21 cellular contexts compared by ENCODE assay signal in the genomic region with DNA sequence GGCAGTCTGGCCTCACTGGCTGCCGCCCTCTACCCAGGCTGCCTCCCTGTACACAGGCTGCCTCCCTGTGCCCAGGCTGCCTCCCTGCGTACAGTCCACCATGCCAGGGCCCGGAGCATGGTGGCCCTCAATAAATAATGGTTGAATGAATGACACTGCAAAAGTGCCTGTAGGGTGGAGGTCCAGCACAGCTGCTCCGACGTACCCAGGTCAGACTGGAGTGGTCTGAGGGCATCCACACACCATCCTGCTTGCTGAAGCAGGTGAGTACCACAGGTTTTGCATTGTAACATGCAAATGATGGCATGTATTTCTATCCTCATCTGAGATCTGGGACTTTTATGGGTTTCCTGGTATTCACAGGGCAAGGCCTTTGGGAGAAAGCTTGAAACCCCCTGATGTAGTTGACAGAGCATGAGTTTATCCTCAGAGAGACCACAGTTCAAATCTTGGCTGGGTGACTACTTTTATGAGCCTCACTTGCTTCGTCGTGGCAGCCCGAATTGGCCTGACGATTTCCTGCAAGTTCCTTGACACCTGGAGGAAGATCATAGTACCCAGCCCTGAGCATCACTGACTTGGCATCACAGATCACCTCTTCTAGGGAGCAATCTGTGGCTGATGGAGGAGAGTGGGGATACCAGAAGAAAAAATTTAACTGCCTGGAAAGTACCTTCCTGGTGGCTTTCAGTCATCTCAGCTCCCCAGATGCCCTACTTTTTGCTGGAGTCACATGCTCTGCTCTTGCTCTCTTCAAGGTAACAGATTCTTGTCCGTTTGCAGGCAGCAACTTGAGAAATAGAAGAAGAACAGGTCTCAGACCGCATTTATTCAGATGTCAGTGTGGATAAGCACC. TPM values are rescaled to one million over a fixed set of nuclear protein-coding genes. Genes with fewer than 3 reads are reported as not detected.
DNase-seq lines count a peak whose midpoint lies in the region; ATAC-seq, FAIRE-seq and TF ChIP-seq lines count a peak whose summit lies in the region.
"Had no signal": no experiment of that assay in that cellular context is flagged by ENCODE, and none has a peak within 500 bp of the region (broad histone marks: within the 10 kb centered on the region; RNA-seq: fewer than 3 reads in every experiment).

No MANE protein-coding gene starts in this region.

- no peaks in the 10 kb centered on the region for H3K9me2 ChIP-seq in SK-N-SH

- H3K4me1 ChIP-seq in KMS-11 (ENCODE audit: low read depth, poor library complexity, severe bottlenecking): peaks cover 42% of the 10 kb centered on the region
- no peaks in the 10 kb centered on the region; a peak in 1 of 4 replicates for H3K4me1 ChIP-seq in SK-N-SH (ENCODE audit: control insufficient read depth in 1 of 2, insufficient read depth in 2 of 2, low read depth in 1 of 2, low read length in 1 of 2)

- H3K79me2 ChIP-seq in KMS-11 (ENCODE audit: insufficient read depth, low read depth): no peaks in the 10 kb centered on the region
- no peaks in the 10 kb centered on the region for H3K79me2 ChIP-seq in SK-N-SH (ENCODE audit: insufficient read depth)

- peak overlapping the region; percentile 79 for H3K27ac Mint-ChIP-seq in memory B cell
- H3K27ac Mint-ChIP-seq: activated naive CD4-positive, alpha-beta T cell treated with anti-CD3 and anti-CD28 coated beads, Interleukin-2, amount 50 U/mL, for 24 hours had no signal

- peak overlapping the region; percentile 33 for H3K4me2 ChIP-seq in KMS-11
- no peak overlapping the region for H3K4me2 ChIP-seq in SK-N-SH

- H3K27me3 ChIP-seq in GM06990 (replicated peaks; ENCODE audit: control insufficient read depth, insufficient read depth, low read length) (no peaks in the 10 kb centered on the region), KMS-11 (ENCODE audit: insufficient read depth, low read depth) (no peaks in the 10 kb centered on the region), SK-N-SH (ENCODE audit: insufficient read depth) (no peaks in the 10 kb centered on the region)
- H3K27me3 ChIP-seq: body of pancreas, gastroesophageal sphincter had no signal

- peak overlapping the region; percentile 40 for H3K9ac ChIP-seq in KMS-11
- no peak overlapping the region for H3K9ac ChIP-seq in SK-N-SH

- DNase-seq in GM06990 (ENCODE audit: extremely low read depth, insufficient read length) (peak; percentile 57), memory B cell (ENCODE audit: low spot score in 2 of 2) (peak in 1 of 2 donors; percentile 34), GM13976 (ENCODE audit: low spot score) (no peak), 8988T (no peak), SK-N-SH (no peak), HTR-8/SVneo (ENCODE audit: insufficient read length, low spot score) (no peak)
- DNase-seq: activated CD4-positive, alpha-beta T cell treated with anti-CD3 and anti-CD28 coated beads, Interleukin-2, amount 50 U/mL, for 4 hours; activated T-cell treated with anti-CD3 and anti-CD28 coated beads, Interleukin-2, amount 50 U/mL, for 1 hour; body of pancreas; cortex of kidney; H7; NCI-H187 treated with DMSO at 0.1 percent for 48 hours; psoas muscle; SW 1271 had no signal

- no peaks in the 10 kb centered on the region for H3K27me3 Mint-ChIP-seq in memory B cell
- H3K27me3 Mint-ChIP-seq: activated naive CD4-positive, alpha-beta T cell treated with anti-CD3 and anti-CD28 coated beads, Interleukin-2, amount 50 U/mL, for 24 hours had no signal

- POLR2A ChIA-PET in SK-N-SH (lab: Yijun Ruan, JAX): no interaction called here

- H3K36me3 ChIP-seq in GM06990 (ENCODE audit: control insufficient read depth, insufficient read depth, low read length) (no peaks in the 10 kb centered on the region), KMS-11 (ENCODE audit: insufficient read depth) (no peaks in the 10 kb centered on the region), SK-N-SH (replicated peaks in 1 of 2; ENCODE audit: control insufficient read depth in 1 of 2, insufficient read depth in 2 of 2, low read length in 1 of 2) (no peaks in the 10 kb centered on the region)
- H3K36me3 ChIP-seq: gastroesophageal sphincter had no signal

- H3K4me3 ChIP-seq in GM06990 (replicated peaks; ENCODE audit: low read depth, low read length): no peak overlapping the region
- H3K4me3 ChIP-seq in KMS-11 (IDR thresholded peaks at IDR 0.05; ENCODE audit: insufficient read depth, low read depth, low read length): no peak overlapping the region
- no peak overlapping the region for H3K4me3 ChIP-seq in SK-N-SH (ENCODE audit: low read depth in 2 of 2, low read length in 1 of 2)
- H3K4me3 ChIP-seq: body of pancreas, gastroesophageal sphincter, psoas muscle had no signal

- H4K20me1 ChIP-seq in KMS-11 (ENCODE audit: insufficient read depth): no peaks in the 10 kb centered on the region
- H4K20me1 ChIP-seq in SK-N-SH (ENCODE audit: insufficient read depth): no peaks in the 10 kb centered on the region

- peak; percentile 62 for ATAC-seq in memory B cell (ENCODE audit: low read depth)
- ATAC-seq: body of pancreas, gastroesophageal sphincter, Panc1, psoas muscle had no signal

- peak; percentile 48 for TF ChIP-seq POLR2A in GM19099 (IDR thresholded peaks at IDR 0.05; ENCODE audit: extremely low read depth, insufficient read length, low read depth)

- TF ChIP-seq RAD21 in SK-N-SH (IDR thresholded peaks at IDR 0.05; ENCODE audit: low read length): no peak

- CTCF ChIA-PET in SK-N-SH (lab: Yijun Ruan, JAX): interaction anchor here (2.3 kb wide), 1 partner anchor 202 kb away, joined by 8 read pairs; no protein-coding TSS in a partner anchor

- in situ Hi-C loops in GM13976 (cut with MboI; ENCODE audit: low sequenced_read_pairs, unreplicated experiment): loop anchor here (25.0 kb wide), 1 partner anchor 372 kb away; no protein-coding TSS in a partner anchor

- H3K9me3 Mint-ChIP-seq in memory B cell: no peaks in the 10 kb centered on the region
- H3K9me3 Mint-ChIP-seq: activated naive CD4-positive, alpha-beta T cell treated with anti-CD3 and anti-CD28 coated beads, Interleukin-2, amount 50 U/mL, for 24 hours had no signal

- H3K27ac ChIP-seq in KMS-11 (peak overlapping the region; percentile 86), SK-N-SH (ENCODE audit: low read depth in 2 of 2, low read length in 1 of 2) (no peak overlapping the region)
- H3K27ac ChIP-seq: body of pancreas, epithelial cell of prostate, gastroesophageal sphincter, psoas muscle had no signal

- FAIRE-seq in HTR-8/SVneo (lab: Jason Lieb, UNC): no peak
- FAIRE-seq: G401.6 had no signal

- H3K4me3 Mint-ChIP-seq in memory B cell: peak overlapping the region; percentile 6
- H3K4me3 Mint-ChIP-seq: activated naive CD4-positive, alpha-beta T cell treated with anti-CD3 and anti-CD28 coated beads, Interleukin-2, amount 50 U/mL, for 24 hours had no signal

- H3F3A ChIP-seq in SK-N-SH (replicated peaks; ENCODE audit: insufficient read depth): no peaks in the 10 kb centered on the region

- no peak for TF ChIP-seq EP300 in SK-N-SH (IDR thresholded peaks at IDR 0.05; ENCODE audit: borderline replicate concordance in 1 of 2, low read depth in 1 of 2, low read length in 1 of 2)

- H3K36me3 Mint-ChIP-seq in memory B cell: no peaks in the 10 kb centered on the region
- H3K36me3 Mint-ChIP-seq: activated naive CD4-positive, alpha-beta T cell treated with anti-CD3 and anti-CD28 coated beads, Interleukin-2, amount 50 U/mL, for 24 hours had no signal

- WGBS in SK-N-SH (ENCODE audit: low lambda C conversion rate): 73% methylated on average over 6 of the region's 11 CpGs

- no peaks in the 10 kb centered on the region for H3K9me3 ChIP-seq in SK-N-SH
- H3K9me3 ChIP-seq: body of pancreas, gastroesophageal sphincter, psoas muscle had no signal

- peaks cover 13% of the 10 kb centered on the region for H3K4me1 Mint-ChIP-seq in memory B cell
- H3K4me1 Mint-ChIP-seq: activated naive CD4-positive, alpha-beta T cell treated with anti-CD3 and anti-CD28 coated beads, Interleukin-2, amount 50 U/mL, for 24 hours had no signal

- TF ChIP-seq CTCF in GM06990 (IDR thresholded peaks at IDR 0.05; ENCODE audit: insufficient read depth, low read length, poor library complexity, severe bottlenecking): no peak
- TF ChIP-seq CTCF in KMS-11 (conservative IDR thresholded peaks at IDR 0.05; ENCODE audit: low read depth, low read length): no peak
- TF ChIP-seq CTCF in GM13976 (IDR thresholded peaks at IDR 0.05; ENCODE audit: borderline replicate concordance, control extremely low read depth, extremely low read depth, insufficient read depth, missing control alignments): no peak
- no peak for TF ChIP-seq CTCF in SK-N-SH (IDR thresholded peaks at IDR 0.05)

- H2AFZ ChIP-seq in KMS-11 (ENCODE audit: low read depth) (peak overlapping the region; percentile 24; the same call in 1 of the 2 replicates), SK-N-SH (ENCODE audit: low read depth) (no peak overlapping the region)

TF ChIP-seq in SK-N-SH, 30 proteins besides CTCF, POLR2A, EP300 and RAD21 (continues in another document):
- no peak for TF ChIP-seq RFX5 (IDR thresholded peaks at IDR 0.05; ENCODE audit: low read length)
- no peak for TF ChIP-seq TAF1 (IDR thresholded peaks at IDR 0.05; ENCODE audit: borderline replicate concordance, low read depth, low read length)
- no peak for TF ChIP-seq POLR2AphosphoS5 (IDR thresholded peaks at IDR 0.05; ENCODE audit: low read depth, low read length)
- no peak for TF ChIP-seq RXRA (IDR thresholded peaks at IDR 0.05; ENCODE audit: borderline replicate concordance, low read depth)

RNA-seq across cellular contexts. Expression of gene CYB5R3, which starts 16.0 kb away (rescaled TPM):
- 86.8 and 106 TPM in 2 replicates for polyA plus RNA-seq in SK-N-SH (2012; rRNA removed)
- polyA plus RNA-seq in SK-N-SH (2012; cell fraction: cytosol; rRNA removed): 56.6 and 75.2 TPM in 2 replicates
- 58.9 and 65.5 TPM in 2 replicates for polyA plus RNA-seq in SK-N-SH (2012; cell fraction: nucleus; rRNA removed)

RNA-seq across cellular contexts. Expression of gene ATP5MGL, which starts 24.8 kb away (rescaled TPM):
- not detected in 2 replicates for polyA plus RNA-seq in SK-N-SH (2012; rRNA removed)
- not detected in 2 replicates for polyA plus RNA-seq in SK-N-SH (2012; cell fraction: cytosol; rRNA removed)
- 0.07 TPM in 1 of 2 replicates, not detected in the other for polyA plus RNA-seq in SK-N-SH (2012; cell fraction: nucleus; rRNA removed)

RNA-seq across cellular contexts. Expression of gene POLDIP3, which starts 50.5 kb away (rescaled TPM):
- polyA plus RNA-seq in SK-N-SH (2012; rRNA removed): 18.8 and 21.6 TPM in 2 replicates
- polyA plus RNA-seq in SK-N-SH (2012; cell fraction: cytosol; rRNA removed): 13.3 and 16.1 TPM in 2 replicates
- polyA plus RNA-seq in SK-N-SH (2012; cell fraction: nucleus; rRNA removed): 29.7 and 30.3 TPM in 2 replicates

RNA-seq across cellular contexts. Expression of gene A4GALT, which starts 55.5 kb away (rescaled TPM):
- polyA plus RNA-seq in SK-N-SH (2012; rRNA removed): 5.2 and 9.5 TPM in 2 replicates
- polyA plus RNA-seq in SK-N-SH (2012; cell fraction: cytosol; rRNA removed): 5.3 and 6.8 TPM in 2 replicates
- 6.1 and 6.4 TPM in 2 replicates for polyA plus RNA-seq in SK-N-SH (2012; cell fraction: nucleus; rRNA removed)
